23 cellular contexts compared by ENCODE assay signal in the genomic region with DNA sequence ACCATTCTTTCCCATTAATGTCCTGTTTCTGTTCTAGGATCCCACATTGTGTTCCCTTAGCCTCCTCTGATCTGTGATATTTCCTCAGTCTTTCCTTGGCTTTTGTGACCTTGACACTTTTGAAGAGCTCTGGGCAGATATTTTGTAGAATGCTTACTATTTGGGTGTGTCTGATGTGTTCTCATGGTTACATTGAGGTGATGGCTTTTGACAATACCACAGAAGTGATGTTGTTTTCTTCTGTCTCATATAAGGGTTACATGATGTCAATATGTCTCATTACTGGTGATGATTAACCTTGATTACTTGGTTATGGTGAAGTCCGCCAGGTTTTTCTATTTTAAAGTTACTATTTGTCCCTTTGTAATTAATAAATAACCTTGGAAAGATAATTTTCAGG.
"Had no signal": no experiment of that assay in that cellular context is flagged by ENCODE, and none has a peak within 500 bp of the region (broad histone marks: within the 10 kb centered on the region; RNA-seq: fewer than 3 reads in every experiment).

No MANE protein-coding gene starts in this region.

- H3K27ac ChIP-seq: cardiac muscle cell, heart right ventricle, left ventricle myocardium inferior, neutrophil, ovary, psoas muscle, uterus had no signal

- H3K4me1 Mint-ChIP-seq: natural killer cell had no signal

- H3K27ac Mint-ChIP-seq: activated CD4-positive, alpha-beta memory T cell treated with anti-CD3 and anti-CD28 coated beads, Interleukin-2, amount 10 ng/mL, durations not matched to agents 7 days and 5 days; activated naive CD4-positive, alpha-beta T cell treated with anti-CD3 and anti-CD28 coated beads for 36 hours; activated T-cell treated with anti-CD3 and anti-CD28 coated beads, Interleukin-2, amount 50 U/mL, for 72 hours; natural killer cell; stimulated activated naive CD8-positive, alpha-beta T cell treated with anti-CD3 and anti-CD28 coated beads, Interleukin-15, Interleukin-2, amounts not matched to agents 100 ng/mL and 50 ng/mL, for 24 hours; T-helper 17 cell had no signal

- FAIRE-seq: keratinocyte had no signal

- H3K36me3 ChIP-seq: left ventricle myocardium inferior, neutrophil, ovary, uterus had no signal

- ATAC-seq: activated T-cell treated with anti-CD3 and anti-CD28 coated beads, Interleukin-2, amount 50 U/mL, for 72 hours; heart right ventricle; natural killer cell; psoas muscle; right cardiac atrium; T-helper 17 cell had no signal

- H3K9me3 ChIP-seq: heart right ventricle, left ventricle myocardium inferior, neutrophil, ovary, psoas muscle, transverse colon, uterus had no signal

- H3K27me3 ChIP-seq: cardiac muscle cell, neutrophil, ovary, transverse colon, uterus had no signal

- DNase-seq: activated CD4-positive, alpha-beta memory T cell treated with anti-CD3 and anti-CD28 coated beads, Interleukin-2, amount 10 ng/mL, durations not matched to agents 7 days and 5 days; activated CD4-positive, alpha-beta T cell treated with anti-CD3 and anti-CD28 coated beads for 48 hours; activated effector memory CD4-positive, alpha-beta T cell treated with Interleukin-2 at 50 U/mL for 16 hours; activated naive CD4-positive, alpha-beta T cell treated with anti-CD3 and anti-CD28 coated beads for 36 hours; activated T-cell treated with anti-CD3 and anti-CD28 coated beads, Interleukin-2, amount 50 U/mL, for 72 hours; amygdala; cortex of kidney; heart right ventricle; left ventricle myocardium inferior; midbrain; natural killer cell; ovary; psoas muscle; right cardiac atrium; stimulated activated CD4-positive, alpha-beta T cell treated with anti-CD3 and anti-CD28 coated beads, Interleukin-1b, Interleukin-23, amount 100 ng/mL, for 48 hours; substantia nigra; T-helper 17 cell; transverse colon; uterus had no signal

- H3K4me3 Mint-ChIP-seq: activated CD4-positive, alpha-beta memory T cell treated with anti-CD3 and anti-CD28 coated beads, Interleukin-2, amount 10 ng/mL, durations not matched to agents 7 days and 5 days; activated naive CD4-positive, alpha-beta T cell treated with anti-CD3 and anti-CD28 coated beads for 36 hours; activated T-cell treated with anti-CD3 and anti-CD28 coated beads, Interleukin-2, amount 50 U/mL, for 72 hours; natural killer cell; stimulated activated naive CD8-positive, alpha-beta T cell treated with anti-CD3 and anti-CD28 coated beads, Interleukin-15, Interleukin-2, amounts not matched to agents 100 ng/mL and 50 ng/mL, for 24 hours; T-helper 17 cell had no signal

- H3K4me1 ChIP-seq: psoas muscle, uterus had no signal

- H3K27me3 Mint-ChIP-seq: stimulated activated naive CD8-positive, alpha-beta T cell treated with anti-CD3 and anti-CD28 coated beads, Interleukin-15, Interleukin-2, amounts not matched to agents 100 ng/mL and 50 ng/mL, for 24 hours had no signal

- H3K36me3 Mint-ChIP-seq: natural killer cell had no signal

- H3K9me3 Mint-ChIP-seq: activated CD4-positive, alpha-beta memory T cell treated with anti-CD3 and anti-CD28 coated beads, Interleukin-2, amount 10 ng/mL, durations not matched to agents 7 days and 5 days; activated naive CD4-positive, alpha-beta T cell treated with anti-CD3 and anti-CD28 coated beads for 36 hours; activated T-cell treated with anti-CD3 and anti-CD28 coated beads, Interleukin-2, amount 50 U/mL, for 72 hours; natural killer cell; stimulated activated naive CD8-positive, alpha-beta T cell treated with anti-CD3 and anti-CD28 coated beads, Interleukin-15, Interleukin-2, amounts not matched to agents 100 ng/mL and 50 ng/mL, for 24 hours had no signal

- H3K4me3 ChIP-seq: cardiac muscle cell, heart right ventricle, left ventricle myocardium inferior, ovary, psoas muscle, transverse colon, uterus had no signal
